In genomic region chr11:9273430-9274336, GRCh38 we compare ENCODE assay signal across 13 cellular contexts. TPM values are rescaled to one million over a fixed set of nuclear protein-coding genes. Genes with fewer than 3 reads are reported as not detected.
A peak's percentile ranks its signal among the peaks of the same experiment; 100 is the strongest.
DNase-seq lines count a peak whose midpoint lies in the region; ATAC-seq and TF ChIP-seq lines count a peak whose summit lies in the region.
"Had no signal": no experiment of that assay in that cellular context is flagged by ENCODE, and none has a peak within 500 bp of the region (broad histone marks: within the 10 kb centered on the region; RNA-seq: fewer than 3 reads in every experiment).

No MANE protein-coding gene starts in this region.

- H3K36me3 ChIP-seq in left lung = peaks cover 0 to 9% of the 10 kb centered on the region in 2 donors
- H3K36me3 ChIP-seq: neural progenitor cell had no signal

- peaks cover 0 to 27% of the 10 kb centered on the region in 2 donors for H3K4me1 ChIP-seq in left lung
- H3K4me1 ChIP-seq: neural progenitor cell had no signal

- H3K4me3 ChIP-seq in AG09309 (ENCODE audit: control insufficient read depth, low read depth, low read length) (no peak overlapping the region), left lung (no peak overlapping the region)
- H3K4me3 ChIP-seq: GM23338, neural progenitor cell had no signal

- peak overlapping the region in 1 of 2 donors; percentile 86 for H3K27ac ChIP-seq in left lung
- H3K27ac ChIP-seq: neural progenitor cell had no signal

- no peaks in the 10 kb centered on the region for H3K9me3 ChIP-seq in left lung

- intact Hi-C loops in left lung (cut with DNase I) = no loop called here

- TF ChIP-seq CTCF in AG09309 (IDR thresholded peaks at IDR 0.05; ENCODE audit: control insufficient read depth, insufficient read depth, low read depth, low read length, missing control alignments) = no peak
- no peak for TF ChIP-seq CTCF in left lung (IDR thresholded peaks at IDR 0.05)

- H3K27me3 ChIP-seq in left lung = no peaks in the 10 kb centered on the region
- H3K27me3 ChIP-seq: neural progenitor cell had no signal

- peak; percentile 33 for DNase-seq in AG09309 (ENCODE audit: low read depth)
- peak; percentile 57 for DNase-seq in GM04503 (ENCODE audit: low read depth)
- DNase-seq in SKM-1 treated with dmso at 0.1 percent for 144 hours (lab: John Stamatoyannopoulos, UW; ENCODE audit: unreplicated experiment) = peak; percentile 94
- DNase-seq in left lung = no peak
- no peak for DNase-seq in hypothalamus (lab: John Stamatoyannopoulos, UW)
- no peak for DNase-seq in DMS153 treated with DMSO at 0.1 percent for 48 hours (lab: John Stamatoyannopoulos, UW; ENCODE audit: unreplicated experiment)
- no peak for DNase-seq in kidney glomerular epithelial cell (lab: John Stamatoyannopoulos, UW)
- DNase-seq in NCI-H2196 (lab: John Stamatoyannopoulos, UW; ENCODE audit: unreplicated experiment) = no peak
- DNase-seq: activated gamma-delta T cell; NCI-H1092; stimulated activated CD4-positive, alpha-beta T cell treated with anti-CD3 and anti-CD28 coated beads, Interleukin-4, amount 100 ng/mL, for 1 hour had no signal

- ATAC-seq in left lung = peak; percentile 60
- ATAC-seq: GM23338 had no signal

RNA-seq across cellular contexts. Expression of gene DENND5A, which starts 8.5 kb away (rescaled TPM):
- 10 to 100 TPM; 65.7 to 99.8 TPM for total RNA-seq in left lung

RNA-seq across cellular contexts. Expression of gene TMEM41B, which starts 40.7 kb away (rescaled TPM):
- total RNA-seq in left lung = 10 to 100 TPM; 71.9 to 77.1 TPM

Comparison
In these comparisons a context has a peak if more than half of its experiments do, and no peak if none do; other contexts are left out.
1. DNase-seq: peak in AG09309 (single experiment), GM04503 (single experiment) and SKM-1 treated with dmso at 0.1 percent for 144 hours (single experiment); none in left lung (0 of 2), hypothalamus (0 of 51), DMS153 treated with DMSO at 0.1 percent for 48 hours (single experiment), kidney glomerular epithelial cell (single experiment) and NCI-H2196 (single experiment).